25 cellular contexts compared by ENCODE assay signal in the genomic region with DNA sequence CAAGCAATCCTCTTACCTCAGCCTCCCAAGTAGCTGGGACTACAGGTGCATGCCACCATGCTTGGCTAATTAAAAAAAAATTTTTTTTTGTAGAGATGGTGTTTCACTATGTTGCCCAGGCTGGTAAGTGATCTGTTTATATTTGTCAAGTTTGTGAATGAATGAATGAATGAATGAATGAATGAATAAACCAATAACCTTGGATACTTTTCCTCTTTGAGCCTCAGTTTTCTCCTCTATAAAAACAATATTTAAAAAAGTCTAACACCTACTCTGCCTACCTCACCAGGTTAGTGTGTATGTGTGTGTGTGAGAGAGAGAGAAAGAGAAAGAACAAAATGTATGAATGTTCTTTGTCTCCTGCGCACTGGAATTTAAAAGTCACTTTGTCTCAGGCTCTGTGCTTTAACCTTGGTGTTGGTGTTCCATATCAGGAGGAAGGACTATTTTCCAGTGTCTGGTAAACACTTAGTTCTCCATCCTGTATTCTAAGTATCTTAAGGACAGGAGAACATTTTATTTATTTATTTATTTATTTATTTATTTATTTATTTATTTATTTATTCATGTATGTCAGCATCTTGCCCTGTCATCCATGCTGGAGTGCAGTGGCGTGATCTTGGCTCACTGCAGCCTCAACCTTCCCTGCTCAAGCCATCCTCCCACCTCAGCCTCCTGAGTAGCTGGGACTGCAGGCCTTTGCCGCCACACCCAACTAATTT. TPM values are rescaled to one million over a fixed set of nuclear protein-coding genes. Genes with fewer than 3 reads are reported as not detected.
DNase-seq lines count a peak whose midpoint lies in the region; ATAC-seq and TF ChIP-seq lines count a peak whose summit lies in the region.
"Had no signal": no experiment of that assay in that cellular context is flagged by ENCODE, and none has a peak within 500 bp of the region (broad histone marks: within the 10 kb centered on the region; RNA-seq: fewer than 3 reads in every experiment).

No MANE protein-coding gene starts in this region.

- WGBS in transverse colon (ENCODE audit: low coverage in 1 of 2), 2 donors: 99% methylated on average over 3 of the region's 3 CpGs; no CpG with 5 or more reads in 1 of the 2 donors

- in situ Hi-C loops in transverse colon (cut with MboI; ENCODE audit: low pct_ligation_motif_present in 1 of 4, low pct_unique_long_range_greater_than_20kb in 1 of 4, low sequenced_read_pairs in 3 of 4): no loop called here

- no peak for TF ChIP-seq EP300 in transverse colon (IDR thresholded peaks at IDR 0.05; ENCODE audit: low read depth)

- no peak for TF ChIP-seq CTCF in left ventricle myocardium inferior (IDR thresholded peaks at IDR 0.05; ENCODE audit: borderline replicate concordance)
- no peak for TF ChIP-seq CTCF in breast epithelium (IDR thresholded peaks at IDR 0.05)
- TF ChIP-seq CTCF in nephron (IDR thresholded peaks at IDR 0.05; ENCODE audit: unreplicated experiment in 3 of 3): no peak
- no peak for TF ChIP-seq CTCF in transverse colon (IDR thresholded peaks at IDR 0.05)
- no peak for TF ChIP-seq CTCF in nephron progenitor cell (IDR thresholded peaks at IDR 0.05)

- H3K27me3 Mint-ChIP-seq in nephron (ENCODE audit: low read depth) (no peaks in the 10 kb centered on the region), nephron progenitor cell (ENCODE audit: low read depth, poor library complexity) (peaks cover 2% of the 10 kb centered on the region)
- H3K27me3 Mint-ChIP-seq: B cell; CD8-positive, alpha-beta memory T cell; IgD-negative memory B cell had no signal

- DNase-seq in left ventricle myocardium inferior (no peak), left ventricle myocardium superior (no peak), breast epithelium (ENCODE audit: low spot score in 2 of 2) (no peak), transverse colon (no peak), NCI-H2196 (lab: John Stamatoyannopoulos, UW; ENCODE audit: unreplicated experiment) (no peak), left colon (no peak), nephron progenitor cell (no peak)
- DNase-seq: activated CD4-positive, alpha-beta T cell treated with anti-CD3 and anti-CD28 coated beads for 1 hour; activated CD8-positive, alpha-beta T cell treated with anti-CD3 and anti-CD28 coated beads, Interleukin-2, amount 10 ng/mL, durations not matched to agents 7 days and 5 days; activated T-cell treated with anti-CD3 and anti-CD28 coated beads for 4 hours; CD8-positive, alpha-beta memory T cell; cortex of kidney; endodermal cell; natural killer cell; NCI-H1417 treated with DMSO at 0.1 percent for 48 hours; NCI-H2107; NCI-H524 treated with DMSO at 0.1 percent for 48 hours; NK-92 treated with Interleukin-12 subunit alpha and Interleukin-12 subunit beta, amount 100 ng/mL, for 24 hours; PC-9; SJCRH30; substantia nigra; uterus had no signal

- H3K4me1 Mint-ChIP-seq in nephron (peaks cover 88% of the 10 kb centered on the region), nephron progenitor cell (peaks cover 78% of the 10 kb centered on the region)

- H3K27me3 ChIP-seq in left ventricle myocardium inferior (ENCODE audit: low read depth) (no peaks in the 10 kb centered on the region), breast epithelium (no peaks in the 10 kb centered on the region), transverse colon (no peaks in the 10 kb centered on the region)
- H3K27me3 ChIP-seq: SJCRH30, uterus had no signal

- H3K36me3 Mint-ChIP-seq in nephron (ENCODE audit: low read depth) (peaks cover 8% of the 10 kb centered on the region), nephron progenitor cell (ENCODE audit: low read depth) (peaks cover 23% of the 10 kb centered on the region)
- H3K36me3 Mint-ChIP-seq: natural killer cell had no signal

- H3K4me1 ChIP-seq in left ventricle myocardium inferior (peaks cover 90% of the 10 kb centered on the region), breast epithelium (peaks cover 13 to 52% of the 10 kb centered on the region in 2 donors), transverse colon (peaks cover 11 to 41% (median 29%) of the 10 kb centered on the region in 4 donors)

- H3K9me3 ChIP-seq in left ventricle myocardium inferior (replicated peaks): no peaks in the 10 kb centered on the region
- H3K9me3 ChIP-seq in breast epithelium: no peaks in the 10 kb centered on the region
- H3K9me3 ChIP-seq in transverse colon: no peaks in the 10 kb centered on the region
- H3K9me3 ChIP-seq: SJCRH30, uterus had no signal

- intact Hi-C loops in left ventricle myocardium inferior (cut with micrococcal nuclease): no loop called here
- intact Hi-C loops in left ventricle myocardium superior (cut with micrococcal nuclease): no loop called here
- intact Hi-C loops in breast epithelium (cut with DNase I; ENCODE audit: low total_unique reads): no loop called here
- intact Hi-C loops in transverse colon (cut with DNase I; ENCODE audit: low total_unique reads): no loop called here
- intact Hi-C loops in left colon (cut with DNase I, micrococcal nuclease): no loop called here

- ATAC-seq in left ventricle myocardium superior (no peak), left colon (no peak)
- ATAC-seq: activated CD8-positive, alpha-beta T cell treated with anti-CD3 and anti-CD28 coated beads, Interleukin-2, amount 10 ng/mL, durations not matched to agents 7 days and 5 days; natural killer cell had no signal

- H3K4me3 ChIP-seq in left ventricle myocardium inferior (no peak overlapping the region), breast epithelium (no peak overlapping the region), transverse colon (no peak overlapping the region)
- H3K4me3 ChIP-seq: PC-9, uterus had no signal

- H3K4me3 Mint-ChIP-seq in nephron (no peak overlapping the region), nephron progenitor cell (no peak overlapping the region)
- H3K4me3 Mint-ChIP-seq: activated CD8-positive, alpha-beta T cell treated with anti-CD3 and anti-CD28 coated beads, Interleukin-2, amount 10 ng/mL, durations not matched to agents 7 days and 5 days; B cell; endodermal cell; IgD-negative memory B cell; natural killer cell had no signal

- TF ChIP-seq POLR2A in breast epithelium (IDR thresholded peaks at IDR 0.05) (no peak), transverse colon (IDR thresholded peaks at IDR 0.05) (no peak)

- H3K27ac ChIP-seq in left ventricle myocardium inferior (replicated peaks): peak overlapping the region; percentile 94
- peak overlapping the region; percentile 81 to 92 for H3K27ac ChIP-seq in breast epithelium
- peak overlapping the region in 3 of 4 donors; percentile 75 to 82 (median 79) for H3K27ac ChIP-seq in transverse colon
- H3K27ac ChIP-seq: PC-9 had no signal

- H3K9me3 Mint-ChIP-seq in nephron (no peaks in the 10 kb centered on the region), nephron progenitor cell (peaks cover 12% of the 10 kb centered on the region)
- H3K9me3 Mint-ChIP-seq: CD8-positive, alpha-beta memory T cell; IgD-negative memory B cell; natural killer cell had no signal

- no peaks in the 10 kb centered on the region for H3K36me3 ChIP-seq in left ventricle myocardium inferior
- no peaks in the 10 kb centered on the region for H3K36me3 ChIP-seq in breast epithelium
- H3K36me3 ChIP-seq in transverse colon: no peaks in the 10 kb centered on the region
- H3K36me3 ChIP-seq: uterus had no signal

- peak overlapping the region; percentile 49 to 100 (median 80) for H3K27ac Mint-ChIP-seq in nephron
- no peak overlapping the region for H3K27ac Mint-ChIP-seq in nephron progenitor cell
- H3K27ac Mint-ChIP-seq: activated CD8-positive, alpha-beta T cell treated with anti-CD3 and anti-CD28 coated beads, Interleukin-2, amount 10 ng/mL, durations not matched to agents 7 days and 5 days; B cell; endodermal cell; IgD-negative memory B cell had no signal

RNA-seq across cellular contexts. Expression of gene CHD9, which starts 27.1 kb away (rescaled TPM):
- total RNA-seq in left ventricle myocardium inferior (38.9 TPM), left ventricle myocardium superior (36.4 TPM), breast epithelium (100 to 1,000 TPM in 2 of 3 donors, 10 to 100 TPM in 1; 93.8 to 160 (median 158) TPM), transverse colon (100 to 1,000 TPM in 1 of 4 donors, 10 to 100 TPM in 3; 37.4 to 112 (median 64.4) TPM), left colon (10 to 100 TPM; 68.6 to 73.7 TPM)

RNA-seq across cellular contexts. Expression of gene CHD9NB, which starts 29.1 kb away (rescaled TPM):
- total RNA-seq in left ventricle myocardium inferior (0.77 TPM), left ventricle myocardium superior (0.97 TPM), breast epithelium (10 to 100 TPM in 1 of 3 donors, 1 to 10 TPM in 2; 1.3 to 16.4 (median 3.3) TPM), transverse colon (1 to 10 TPM in 2 of 4 donors, not detected in 2; 3.0 to 3.1 TPM), left colon (1 to 10 TPM; 5.0 to 6.1 TPM)
- total RNA-seq: B cell, SJCRH30 had no signal
